8 cellular contexts compared by ENCODE assay signal in the genomic region with DNA sequence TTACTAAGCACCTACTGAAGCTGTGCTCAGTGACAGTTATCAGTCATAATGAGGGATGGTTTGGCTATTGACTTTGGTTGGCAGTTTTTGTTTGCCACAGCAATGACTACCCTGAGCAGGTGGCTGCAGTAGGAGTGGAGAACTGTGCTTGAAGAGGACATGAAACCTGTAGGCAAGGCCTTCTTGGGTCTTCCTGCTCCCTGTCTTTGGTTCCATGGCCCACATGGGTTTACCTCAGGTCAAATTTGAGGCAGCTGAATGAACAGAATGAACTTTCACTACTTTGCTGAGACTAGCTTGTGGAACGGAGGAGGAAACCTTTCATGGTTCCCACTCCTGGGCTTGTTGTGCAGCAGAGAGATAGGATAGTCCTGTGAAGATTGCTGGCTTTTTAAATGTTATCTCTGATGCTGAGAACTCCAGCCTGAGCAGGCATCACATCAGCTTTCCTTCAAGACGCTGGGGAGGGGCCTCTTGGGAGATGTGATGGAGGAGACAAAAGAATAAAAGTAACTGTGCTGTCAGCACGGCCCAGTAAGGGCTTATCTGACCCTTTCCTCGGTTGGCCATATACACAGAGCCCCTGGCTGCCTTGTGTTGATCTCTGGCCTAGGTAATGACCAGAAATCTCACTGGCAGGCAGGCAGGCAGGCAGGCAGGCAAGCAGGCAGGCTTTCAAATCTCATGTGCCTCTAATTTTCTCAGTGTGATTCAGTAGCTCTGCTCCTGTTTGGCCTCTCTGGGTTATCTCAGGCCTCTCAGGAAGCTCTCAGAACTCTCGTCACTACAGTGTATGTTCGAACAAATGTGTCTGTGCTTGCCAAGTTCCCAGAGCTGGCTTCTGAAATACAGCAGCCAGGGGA. TPM values are rescaled to one million over a fixed set of nuclear protein-coding genes. Genes with fewer than 3 reads are reported as not detected.
DNase-seq lines count a peak whose midpoint lies in the region; ATAC-seq, FAIRE-seq and TF ChIP-seq lines count a peak whose summit lies in the region.

No MANE protein-coding gene starts in this region.

- FAIRE-seq in HepG2 (lab: Jason Lieb, UNC): no peak

- no peak overlapping the region for H2BK5ac ChIP-seq in trophoblast cell (ENCODE audit: low read depth, low read length, poor library complexity)

- in situ Hi-C loops in HepG2 (cut with HindIII; ENCODE audit: extremely low pct_ligation_motif_present, low pct_unique_long_range_greater_than_20kb): no loop called here

- 0 out of 5 replicates have a peak, but pooled peaks cover 0 to 1% of the 10 kb centered on the region in 2 experiments for H3K36me3 ChIP-seq in HepG2 (replicated peaks in 1 of 2; ENCODE audit: control insufficient read depth in 1 of 2, insufficient read depth in 2 of 2, low read length in 2 of 2)
- no peaks in the 10 kb centered on the region for H3K36me3 ChIP-seq in trophoblast cell (ENCODE audit: control insufficient read depth in 1 of 2, insufficient read depth in 2 of 2, low read length in 2 of 2)
- no peaks in the 10 kb centered on the region for H3K36me3 ChIP-seq in prostate gland

- peak overlapping the region; percentile 75 for H3K4me2 ChIP-seq in HepG2 (ENCODE audit: low read depth, low read length)
- no peak overlapping the region for H3K4me2 ChIP-seq in trophoblast cell (ENCODE audit: low read length)

- H3K18ac ChIP-seq in trophoblast cell (ENCODE audit: low read length): no peak overlapping the region

- no peak overlapping the region for H2BK12ac ChIP-seq in trophoblast cell (ENCODE audit: low read length)

- no peak for TF ChIP-seq POLR2A in HepG2 (IDR thresholded peaks at IDR 0.05; ENCODE audit: insufficient read depth in 1 of 2, low read depth in 2 of 2, low read length in 2 of 2)
- no peak for TF ChIP-seq POLR2A in prostate gland (IDR thresholded peaks at IDR 0.05)

- no peak for TF ChIP-seq RAD21 in HepG2 (CRISPR knock-in tag; IDR thresholded peaks at IDR 0.05)

- peak overlapping the region; percentile 15 to 33 (median 19) for H3K4me3 ChIP-seq in HepG2 (replicated peaks in 1 of 3; ENCODE audit: insufficient read depth in 1 of 3, low read depth in 2 of 3, low read length in 3 of 3)
- H3K4me3 ChIP-seq in trophoblast cell (ENCODE audit: low read depth, low read length): no peak overlapping the region
- H3K4me3 ChIP-seq in prostate gland: no peak overlapping the region

- peak; percentile 53 for ATAC-seq in GM18858 (IDR thresholded peaks at IDR 0.05; ENCODE audit: unreplicated experiment)
- peak; percentile 60 for ATAC-seq in HG02885 (IDR thresholded peaks at IDR 0.05; ENCODE audit: poor library complexity, unreplicated experiment)
- peak; percentile 59 for ATAC-seq in HepG2

- H3K4ac ChIP-seq in trophoblast cell (ENCODE audit: low read depth, low read length): no peak overlapping the region

- no peak overlapping the region for H4K91ac ChIP-seq in trophoblast cell (ENCODE audit: low read depth, low read length)

- H3K9ac ChIP-seq in HepG2 (ENCODE audit: insufficient read depth, low read depth, low read length): peak overlapping the region; percentile 64
- H3K9ac ChIP-seq in trophoblast cell (ENCODE audit: low read length): no peak overlapping the region

- 16% methylated on average over 6 of the region's 6 CpGs for WGBS in HepG2 (ENCODE audit: low lambda C conversion rate)
- no CpG with 5 or more reads among the region's 6 CpGs for WGBS in trophoblast cell (ENCODE audit: extremely low coverage, insufficient coverage, insufficient read length)
- WGBS in prostate gland: 36% methylated on average over 6 of the region's 6 CpGs

- H3K27ac ChIP-seq in HepG2 (ENCODE audit: extremely low read length, insufficient read depth, low read length) (peak overlapping the region; percentile 84), trophoblast cell (ENCODE audit: low read depth, low read length) (no peak overlapping the region), prostate gland (no peak overlapping the region)

- H3K9me3 ChIP-seq in HepG2 (ENCODE audit: low read length): no peaks in the 10 kb centered on the region
- H3K9me3 ChIP-seq in trophoblast cell (ENCODE audit: insufficient read depth, low read depth, low read length): peaks cover 2% of the 10 kb centered on the region
- no peaks in the 10 kb centered on the region for H3K9me3 ChIP-seq in prostate gland

- peak; percentile 38 to 52 for DNase-seq in activated T-cell treated with anti-CD3 and anti-CD28 coated beads, Interleukin-2, amount 50 U/mL, for 48 hours
- DNase-seq in HepG2 (ENCODE audit: low spot score) (peak; percentile 28), NCI-H2171 (lab: John Stamatoyannopoulos, UW) (no peak), globus pallidus (ENCODE audit: low spot score) (no peak), trophoblast cell (no peak), prostate gland (ENCODE audit: low spot score) (no peak)

- H3K79me2 ChIP-seq in HepG2 (ENCODE audit: insufficient read depth, low read length) (peaks cover 75% of the 10 kb centered on the region), trophoblast cell (ENCODE audit: control insufficient read depth, insufficient read depth, low read length, poor library complexity) (no peaks in the 10 kb centered on the region)

- POLR2A ChIA-PET in HepG2 (lab: Yijun Ruan, JAX): interaction anchor here (0.8 to 5.3 kb wide), 6 partner anchors 9 to 38 kb away, joined by 3 to 44 read pairs (median 4); partner anchors contain the start of genes RHOG and STIM1

- no peak overlapping the region for H2BK120ac ChIP-seq in trophoblast cell (ENCODE audit: insufficient read depth, low read length, poor library complexity)

- H3K27me3 ChIP-seq in HepG2 (ENCODE audit: control insufficient read depth in 1 of 2, insufficient read depth in 2 of 2, low read length in 2 of 2) (no peaks in the 10 kb centered on the region; a peak in 1 of 5 replicates), trophoblast cell (ENCODE audit: insufficient read depth, low read length) (no peaks in the 10 kb centered on the region), prostate gland (replicated peaks; ENCODE audit: insufficient read depth) (no peaks in the 10 kb centered on the region)

- peaks cover 67% of the 10 kb centered on the region for H3K4me1 ChIP-seq in HepG2 (ENCODE audit: insufficient read depth, low read length)
- H3K4me1 ChIP-seq in trophoblast cell (ENCODE audit: control insufficient read depth in 1 of 2, insufficient read depth in 2 of 2, low read length in 2 of 2): peaks cover 13 to 14% of the 10 kb centered on the region in 2 experiments
- peaks cover 15% of the 10 kb centered on the region for H3K4me1 ChIP-seq in prostate gland (replicated peaks)

- TF ChIP-seq CTCF in HepG2 (CRISPR knock-in tag; IDR thresholded peaks at IDR 0.05): no peak
- TF ChIP-seq CTCF in prostate gland (IDR thresholded peaks at IDR 0.05): no peak

- intact Hi-C loops in HepG2 (cut with micrococcal nuclease; ENCODE audit: unreplicated experiment): no loop called here
- intact Hi-C loops in prostate gland (cut with DNase I): no loop called here

- TSS peak; percentile 53 for BruUV-seq in HepG2 (replicated peaks; lab: Mats Ljungman, UMichigan)

- H3K23ac ChIP-seq in trophoblast cell (ENCODE audit: low read length): no peak overlapping the region

- no peak overlapping the region for H2AK5ac ChIP-seq in trophoblast cell (ENCODE audit: low read length)

- H3K14ac ChIP-seq in trophoblast cell (ENCODE audit: low read length): no peak overlapping the region

- TF ChIP-seq EP300 in HepG2 (IDR thresholded peaks at IDR 0.05; ENCODE audit: low read depth in 2 of 2, low read length in 2 of 2): no peak
- no peak for TF ChIP-seq EP300 in HepG2 (CRISPR knock-in tag; IDR thresholded peaks at IDR 0.05; ENCODE audit: borderline replicate concordance)

- no peak overlapping the region for H4K12ac ChIP-seq in trophoblast cell (ENCODE audit: low read depth, low read length)

- H3K79me1 ChIP-seq in trophoblast cell (ENCODE audit: low read length): no peaks in the 10 kb centered on the region

- no peaks in the 10 kb centered on the region for H4K20me1 ChIP-seq in HepG2 (ENCODE audit: insufficient read depth, low read length)

- no peak overlapping the region for H2AFZ ChIP-seq in HepG2 (ENCODE audit: low read length)
- H2AFZ ChIP-seq in trophoblast cell (ENCODE audit: insufficient read depth, low read length, poor library complexity): no peak overlapping the region

- H4K8ac ChIP-seq in trophoblast cell (ENCODE audit: low read depth, low read length): no peak overlapping the region

- CTCF ChIA-PET in HepG2 (lab: Yijun Ruan, JAX; ENCODE audit: low intra/inter-chr PET ratio, low total read pairs): no interaction called here

RNA-seq across cellular contexts. Expression of gene STIM1, which starts 12.0 kb away (rescaled TPM):
- total RNA-seq in HepG2 (2016; rRNA removed; fragmentation: Illumina TruSeq; extraction: Trizol): 16.3 and 19.2 TPM in 2 replicates
- 4.1 and 5.8 TPM in 2 replicates for total RNA-seq in HepG2 (2016; cell fraction: cytosol; rRNA removed; fragmentation: Illumina TruSeq; extraction: Trizol; ENCODE audit: low read depth)
- 10.3 and 20.0 TPM in 2 replicates for total RNA-seq in HepG2 (2016; cell fraction: insoluble cytoplasmic fraction; rRNA removed; fragmentation: Illumina TruSeq; extraction: Trizol)
- 9.1 and 11.2 TPM in 2 replicates for total RNA-seq in HepG2 (2016; cell fraction: membrane; rRNA removed; fragmentation: Illumina TruSeq; extraction: Trizol)
- 32.4 and 32.5 TPM in 2 replicates for total RNA-seq in HepG2 (2016; cell fraction: nucleus; rRNA removed; fragmentation: Illumina TruSeq; extraction: Trizol)
- 28.5 and 33.3 TPM in 2 replicates for polyA plus RNA-seq in HepG2 (2011; rRNA removed)
- 25.0 and 31.9 TPM in 2 replicates for polyA plus RNA-seq in HepG2 (2011; cell fraction: cytosol; rRNA removed)
- polyA plus RNA-seq in HepG2 (2011; cell fraction: nucleus; rRNA removed): 53.3 and 57.1 TPM in 2 replicates
- polyA plus RNA-seq in HepG2 (2012): 41.4 and 42.4 TPM in 2 replicates
- 2.6 TPM in 2 replicates for polyA plus RNA-seq in HepG2 (2016; cell fraction: cytosol; fragmentation: Illumina TruSeq; extraction: Trizol; ENCODE audit: low read depth)
- polyA plus RNA-seq in HepG2 (2016; cell fraction: insoluble cytoplasmic fraction; fragmentation: Illumina TruSeq; extraction: Trizol; ENCODE audit: low read depth): 10.3 and 12.6 TPM in 2 replicates
- polyA plus RNA-seq in HepG2 (2016; cell fraction: membrane; fragmentation: Illumina TruSeq; extraction: Trizol; ENCODE audit: low read depth): 7.0 and 7.4 TPM in 2 replicates
- polyA plus RNA-seq in HepG2 (2016; cell fraction: nucleus; fragmentation: Illumina TruSeq; extraction: Trizol; ENCODE audit: insufficient read depth, low read depth): 37.7 and 37.8 TPM in 2 replicates
- 46.4 and 107 TPM in 2 replicates for polyA minus RNA-seq in HepG2 (2011; rRNA and poly(A)+ RNA removed; ENCODE audit: low replicate concordance)
- polyA minus RNA-seq in HepG2 (2011; cell fraction: cytosol; rRNA and poly(A)+ RNA removed): 35.8 and 57.5 TPM in 2 replicates
- 43.4 and 64.5 TPM in 2 replicates for polyA minus RNA-seq in HepG2 (2011; cell fraction: nucleus; rRNA and poly(A)+ RNA removed)
- 17.6 and 18.0 TPM in 2 replicates for polyA plus RNA-seq in trophoblast cell (2013)
- 10 to 100 TPM; 34.1 to 65.0 TPM for total RNA-seq in prostate gland

RNA-seq across cellular contexts. Expression of gene RHOG, which starts 26.7 kb away (rescaled TPM):
- total RNA-seq in HepG2 (2016; rRNA removed; fragmentation: Illumina TruSeq; extraction: Trizol) (7.7 TPM in 2 replicates), prostate gland (10 to 100 TPM; 41.1 to 56.4 TPM)
- total RNA-seq in HepG2 (2016; cell fraction: cytosol; rRNA removed; fragmentation: Illumina TruSeq; extraction: Trizol; ENCODE audit: low read depth): 2.6 and 3.6 TPM in 2 replicates
- total RNA-seq in HepG2 (2016; cell fraction: insoluble cytoplasmic fraction; rRNA removed; fragmentation: Illumina TruSeq; extraction: Trizol): 5.8 and 6.8 TPM in 2 replicates
- total RNA-seq in HepG2 (2016; cell fraction: membrane; rRNA removed; fragmentation: Illumina TruSeq; extraction: Trizol): 5.8 and 7.4 TPM in 2 replicates
- 5.9 and 6.2 TPM in 2 replicates for total RNA-seq in HepG2 (2016; cell fraction: nucleus; rRNA removed; fragmentation: Illumina TruSeq; extraction: Trizol)
- 23.4 and 27.1 TPM in 2 replicates for polyA plus RNA-seq in HepG2 (2011; rRNA removed)
- 28.2 and 39.4 TPM in 2 replicates for polyA plus RNA-seq in HepG2 (2011; cell fraction: cytosol; rRNA removed)
- 16.2 and 18.8 TPM in 2 replicates for polyA plus RNA-seq in HepG2 (2011; cell fraction: nucleus; rRNA removed)
- polyA plus RNA-seq in HepG2 (2012): 15.8 and 27.4 TPM in 2 replicates
- polyA plus RNA-seq in HepG2 (2016; cell fraction: cytosol; fragmentation: Illumina TruSeq; extraction: Trizol; ENCODE audit: low read depth): 9.6 and 10.7 TPM in 2 replicates
- polyA plus RNA-seq in HepG2 (2016; cell fraction: insoluble cytoplasmic fraction; fragmentation: Illumina TruSeq; extraction: Trizol; ENCODE audit: low read depth): 21.0 and 25.0 TPM in 2 replicates
- 18.5 and 19.3 TPM in 2 replicates for polyA plus RNA-seq in HepG2 (2016; cell fraction: membrane; fragmentation: Illumina TruSeq; extraction: Trizol; ENCODE audit: low read depth)
- 22.3 and 26.4 TPM in 2 replicates for polyA plus RNA-seq in HepG2 (2016; cell fraction: nucleus; fragmentation: Illumina TruSeq; extraction: Trizol; ENCODE audit: insufficient read depth, low read depth)
- polyA minus RNA-seq in HepG2 (2011; rRNA and poly(A)+ RNA removed; ENCODE audit: low replicate concordance): 83.5 and 114 TPM in 2 replicates
- 21.8 and 27.6 TPM in 2 replicates for polyA minus RNA-seq in HepG2 (2011; cell fraction: cytosol; rRNA and poly(A)+ RNA removed)
- 11.5 and 17.4 TPM in 2 replicates for polyA minus RNA-seq in HepG2 (2011; cell fraction: nucleus; rRNA and poly(A)+ RNA removed)
- polyA plus RNA-seq in trophoblast cell (2013): 48.3 and 53.7 TPM in 2 replicates

RNA-seq across cellular contexts. Expression of gene PGAP2, which starts 59.1 kb away (rescaled TPM):
- total RNA-seq in HepG2 (2016; rRNA removed; fragmentation: Illumina TruSeq; extraction: Trizol) (16.8 and 21.5 TPM in 2 replicates), prostate gland (10 to 100 TPM; 26.6 to 33.5 TPM)
- total RNA-seq in HepG2 (2016; cell fraction: cytosol; rRNA removed; fragmentation: Illumina TruSeq; extraction: Trizol; ENCODE audit: low read depth): 20.3 and 25.5 TPM in 2 replicates
- 17.1 and 19.6 TPM in 2 replicates for total RNA-seq in HepG2 (2016; cell fraction: insoluble cytoplasmic fraction; rRNA removed; fragmentation: Illumina TruSeq; extraction: Trizol)
- 36.5 and 42.1 TPM in 2 replicates for total RNA-seq in HepG2 (2016; cell fraction: membrane; rRNA removed; fragmentation: Illumina TruSeq; extraction: Trizol)
- 16.9 and 22.3 TPM in 2 replicates for total RNA-seq in HepG2 (2016; cell fraction: nucleus; rRNA removed; fragmentation: Illumina TruSeq; extraction: Trizol)
- polyA plus RNA-seq in HepG2 (2011; rRNA removed): 46.8 and 47.8 TPM in 2 replicates
- polyA plus RNA-seq in HepG2 (2011; cell fraction: cytosol; rRNA removed): 34.6 and 41.7 TPM in 2 replicates
- 70.5 and 72.6 TPM in 2 replicates for polyA plus RNA-seq in HepG2 (2011; cell fraction: nucleus; rRNA removed)
- polyA plus RNA-seq in HepG2 (2012): 17.5 and 20.8 TPM in 2 replicates
- 42.7 and 51.8 TPM in 2 replicates for polyA plus RNA-seq in HepG2 (2016; cell fraction: cytosol; fragmentation: Illumina TruSeq; extraction: Trizol; ENCODE audit: low read depth)
- 29.8 and 30.5 TPM in 2 replicates for polyA plus RNA-seq in HepG2 (2016; cell fraction: insoluble cytoplasmic fraction; fragmentation: Illumina TruSeq; extraction: Trizol; ENCODE audit: low read depth)
- polyA plus RNA-seq in HepG2 (2016; cell fraction: membrane; fragmentation: Illumina TruSeq; extraction: Trizol; ENCODE audit: low read depth): 58.5 and 61.9 TPM in 2 replicates
- 62.7 and 64.3 TPM in 2 replicates for polyA plus RNA-seq in HepG2 (2016; cell fraction: nucleus; fragmentation: Illumina TruSeq; extraction: Trizol; ENCODE audit: insufficient read depth, low read depth)
- 72.3 and 77.1 TPM in 2 replicates for polyA minus RNA-seq in HepG2 (2011; rRNA and poly(A)+ RNA removed; ENCODE audit: low replicate concordance)
- 15.6 and 19.4 TPM in 2 replicates for polyA minus RNA-seq in HepG2 (2011; cell fraction: cytosol; rRNA and poly(A)+ RNA removed)
- 9.1 and 11.2 TPM in 2 replicates for polyA minus RNA-seq in HepG2 (2011; cell fraction: nucleus; rRNA and poly(A)+ RNA removed)
- 24.0 TPM in 2 replicates for polyA plus RNA-seq in trophoblast cell (2013)

Comparison
In these comparisons a context has a peak if more than half of its experiments do, and no peak if none do; other contexts are left out.
1. DNase-seq: peak in activated T-cell treated with anti-CD3 and anti-CD28 coated beads, Interleukin-2, amount 50 U/mL, for 48 hours (2 of 2) and HepG2 (single experiment); none in NCI-H2171 (single experiment), globus pallidus (single experiment), trophoblast cell (0 of 2) and prostate gland (single experiment).
2. H3K4me3 ChIP-seq: peak in HepG2 (3 of 3); none in trophoblast cell (single experiment) and prostate gland (0 of 2).
3. Peak in every context shown above with its lines, with median percentiles within 50 percentile points of each other: ATAC-seq.